11 cellular contexts compared by ENCODE assay signal in genomic region chr4:36394352-36394903, GRCh38.
DNase-seq lines count a peak whose midpoint lies in the region; ATAC-seq and TF ChIP-seq lines count a peak whose summit lies in the region.
"Had no signal": no experiment of that assay in that cellular context is flagged by ENCODE, and none has a peak within 500 bp of the region (broad histone marks: within the 10 kb centered on the region; RNA-seq: fewer than 3 reads in every experiment).

No MANE protein-coding gene starts in this region.

- ATAC-seq in GM21576 (IDR thresholded peaks at IDR 0.05; ENCODE audit: unreplicated experiment) (peak; percentile 41), GM21528 (IDR thresholded peaks at IDR 0.05; ENCODE audit: low FRiP score, unreplicated experiment) (no peak)
- ATAC-seq in activated naive CD4-positive, alpha-beta T cell treated with anti-CD3 and anti-CD28 coated beads, Interleukin-2, amount 50 U/mL, for 72 hours = peak; percentile 91 to 93
- ATAC-seq: SK-N-SH treated with all-trans-retinoic acid at 6 μM for 48 hours had no signal

- H3K9me3 Mint-ChIP-seq in activated naive CD4-positive, alpha-beta T cell treated with anti-CD3 and anti-CD28 coated beads, Interleukin-2, amount 50 U/mL, for 72 hours = no peaks in the 10 kb centered on the region

- WGBS in suprapubic skin = 64% methylated on average over 5 of the region's 5 CpGs

- H3K27me3 ChIP-seq in suprapubic skin = no peaks in the 10 kb centered on the region
- H3K27me3 ChIP-seq: cardiac muscle cell had no signal

- TF ChIP-seq POLR2A in suprapubic skin (IDR thresholded peaks at IDR 0.05) = no peak

- DNase-seq in T-helper 1 cell (peak in 4 of 5 donors; percentile 25 to 90 (median 37)), NCI-H748 treated with DMSO at 0.1 percent for 48 hours (lab: John Stamatoyannopoulos, UW) (no peak), suprapubic skin (ENCODE audit: low spot score in 2 of 2) (no peak)
- peak in 1 of 2 donors; percentile 45 for DNase-seq in activated naive CD4-positive, alpha-beta T cell treated with anti-CD3 and anti-CD28 coated beads, Interleukin-2, amount 50 U/mL, for 72 hours (ENCODE audit: low spot score in 2 of 2)
- DNase-seq in stimulated activated CD8-positive, alpha-beta memory T cell treated with anti-CD3 and anti-CD28 coated beads, Interleukin-4, amount 100 ng/mL, for 48 hours = peak; percentile 36
- DNase-seq: GDM1, NCI-H446 treated with DMSO at 0.1 percent for 48 hours had no signal

- H3K9me3 ChIP-seq in suprapubic skin = no peaks in the 10 kb centered on the region

- H3K4me3 ChIP-seq in suprapubic skin = no peak overlapping the region
- H3K4me3 ChIP-seq: cardiac muscle cell had no signal

- no peaks in the 10 kb centered on the region for H3K36me3 ChIP-seq in suprapubic skin
- H3K36me3 ChIP-seq: cardiac muscle cell had no signal

- H3K27ac Mint-ChIP-seq in activated naive CD4-positive, alpha-beta T cell treated with anti-CD3 and anti-CD28 coated beads, Interleukin-2, amount 50 U/mL, for 72 hours = peak overlapping the region; percentile 90 to 100

- H3K4me1 ChIP-seq in suprapubic skin = no peaks in the 10 kb centered on the region

- no peak for TF ChIP-seq EP300 in suprapubic skin (IDR thresholded peaks at IDR 0.05)

- H3K36me3 Mint-ChIP-seq in activated naive CD4-positive, alpha-beta T cell treated with anti-CD3 and anti-CD28 coated beads, Interleukin-2, amount 50 U/mL, for 72 hours = no peaks in the 10 kb centered on the region

- no peak overlapping the region for H3K27ac ChIP-seq in suprapubic skin
- H3K27ac ChIP-seq: cardiac muscle cell had no signal

- no peak for TF ChIP-seq CTCF in suprapubic skin (IDR thresholded peaks at IDR 0.05)

Comparison
In these comparisons a context has a peak if more than half of its experiments do, and no peak if none do; other contexts are left out.
1. DNase-seq: peak in T-helper 1 cell (4 of 5) and stimulated activated CD8-positive, alpha-beta memory T cell treated with anti-CD3 and anti-CD28 coated beads, Interleukin-4, amount 100 ng/mL, for 48 hours (single experiment); none in NCI-H748 treated with DMSO at 0.1 percent for 48 hours (single experiment) and suprapubic skin (0 of 2).